14 cellular contexts compared by ENCODE assay signal in genomic region chr12:91178801-91179200, GRCh38. TPM values are rescaled to one million over a fixed set of nuclear protein-coding genes. Genes with fewer than 3 reads are reported as not detected.
A peak's percentile ranks its signal among the peaks of the same experiment; 100 is the strongest.
DNase-seq lines count a peak whose midpoint lies in the region; ATAC-seq, FAIRE-seq and TF ChIP-seq lines count a peak whose summit lies in the region.
"Had no signal": no experiment of that assay in that cellular context is flagged by ENCODE, and none has a peak within 500 bp of the region (broad histone marks: within the 10 kb centered on the region; RNA-seq: fewer than 3 reads in every experiment).

No MANE protein-coding gene starts in this region.

- no peaks in the 10 kb centered on the region for H4K20me1 ChIP-seq in astrocyte (ENCODE audit: insufficient read depth, low read length)
- no peaks in the 10 kb centered on the region for H4K20me1 ChIP-seq in SK-N-SH (ENCODE audit: insufficient read depth)
- H4K20me1 ChIP-seq: BLaER1 had no signal

- TF ChIP-seq RAD21 in SK-N-SH (IDR thresholded peaks at IDR 0.05; ENCODE audit: low read length) = no peak

- no peak for TF ChIP-seq EP300 in SK-N-SH (IDR thresholded peaks at IDR 0.05; ENCODE audit: borderline replicate concordance in 1 of 2, low read depth in 1 of 2, low read length in 1 of 2)

- WGBS in SK-N-SH (ENCODE audit: low lambda C conversion rate) = 51% methylated on average over 1 of the region's 1 CpG

- peak overlapping the region; percentile 48 for H3K4me2 ChIP-seq in astrocyte (ENCODE audit: low read length)
- H3K4me2 ChIP-seq in SK-N-SH = no peak overlapping the region
- H3K4me2 ChIP-seq: BLaER1 had no signal

- H3K9me2 ChIP-seq in SK-N-SH = no peaks in the 10 kb centered on the region

- H3K79me2 ChIP-seq in astrocyte (ENCODE audit: insufficient read depth, low read length) = no peaks in the 10 kb centered on the region
- no peaks in the 10 kb centered on the region for H3K79me2 ChIP-seq in SK-N-SH (ENCODE audit: insufficient read depth)

- CTCF ChIA-PET in SK-N-SH (lab: Yijun Ruan, JAX) = interaction anchor here (1.0 to 8.2 kb wide), 7 partner anchors 64 to 201 kb away, joined by 3 to 95 read pairs (median 4); no protein-coding TSS in a partner anchor

- TF ChIP-seq CTCF in D721Med (IDR thresholded peaks at IDR 0.05; ENCODE audit: insufficient read depth, missing control alignments) (no peak), astrocyte (IDR thresholded peaks at IDR 0.05; ENCODE audit: insufficient read depth, low read depth, low read length) (no peak), kidney (IDR thresholded peaks at IDR 0.05; ENCODE audit: borderline replicate concordance, extremely low read depth, insufficient read depth) (no peak), SK-N-SH (IDR thresholded peaks at IDR 0.05) (no peak)

- H3K27ac Mint-ChIP-seq in astrocyte (ENCODE audit: unreplicated experiment) = no peak overlapping the region
- H3K27ac Mint-ChIP-seq: activated CD4-positive, alpha-beta T cell treated with anti-CD3 and anti-CD28 coated beads for 36 hours; nephron had no signal

- H3K27ac ChIP-seq in astrocyte (ENCODE audit: low read depth, low read length) (no peak overlapping the region), kidney (ENCODE audit: low read depth in 2 of 2, low read length in 2 of 2) (peak overlapping the region in 1 of 2 donors; percentile 44), skin epidermis (peak overlapping the region in 18 of 21 experiments; percentile 36 to 92 (median 73)), SK-N-SH (ENCODE audit: low read depth in 2 of 2, low read length in 1 of 2) (no peak overlapping the region)
- H3K27ac ChIP-seq: BLaER1 had no signal

- H3F3A ChIP-seq in SK-N-SH (replicated peaks; ENCODE audit: insufficient read depth) = peaks cover 21% of the 10 kb centered on the region

- no peaks in the 10 kb centered on the region for H3K36me3 Mint-ChIP-seq in astrocyte (ENCODE audit: low read depth, unreplicated experiment)

- H3K4me3 Mint-ChIP-seq in astrocyte (ENCODE audit: unreplicated experiment) = no peak overlapping the region
- H3K4me3 Mint-ChIP-seq: activated CD4-positive, alpha-beta T cell treated with anti-CD3 and anti-CD28 coated beads for 36 hours had no signal

- no peak overlapping the region for H3K4me3 ChIP-seq in astrocyte (ENCODE audit: insufficient read depth, low read depth, low read length)
- H3K4me3 ChIP-seq in kidney (ENCODE audit: low read length in 2 of 2) = peak overlapping the region; percentile 16 to 30
- peak overlapping the region in 6 of 7 experiments; percentile 11 to 37 (median 22) for H3K4me3 ChIP-seq in skin epidermis
- H3K4me3 ChIP-seq in SK-N-SH (ENCODE audit: low read depth in 2 of 2, low read length in 1 of 2) = no peak overlapping the region
- H3K4me3 ChIP-seq: BLaER1 had no signal

- H2AFZ ChIP-seq in astrocyte (ENCODE audit: low read depth, low read length) (no peak overlapping the region), SK-N-SH (ENCODE audit: low read depth) (no peak overlapping the region)

- H3K36me3 ChIP-seq in astrocyte (ENCODE audit: insufficient read depth, low read length) (no peaks in the 10 kb centered on the region), kidney (ENCODE audit: control insufficient read depth in 1 of 2, insufficient read depth in 2 of 2, low read length in 2 of 2) (no peaks in the 10 kb centered on the region), SK-N-SH (replicated peaks in 1 of 2; ENCODE audit: control insufficient read depth in 1 of 2, insufficient read depth in 2 of 2, low read length in 1 of 2) (no peaks in the 10 kb centered on the region)
- H3K36me3 ChIP-seq: BLaER1 had no signal

- intact Hi-C loops in kidney (cut with DNase I) = loop anchor here (10.0 kb wide), 1 partner anchor 146 kb away; no protein-coding TSS in a partner anchor

- POLR2A ChIA-PET in SK-N-SH (lab: Yijun Ruan, JAX) = no interaction called here

- H3K27me3 ChIP-seq in astrocyte (ENCODE audit: insufficient read depth, low read length) = no peaks in the 10 kb centered on the region
- H3K27me3 ChIP-seq in SK-N-SH (ENCODE audit: insufficient read depth) = no peaks in the 10 kb centered on the region
- H3K27me3 ChIP-seq: BLaER1 had no signal

- DNase-seq in D721Med (ENCODE audit: insufficient read length, low spot score) (no peak), astrocyte (ENCODE audit: low read depth) (peak; percentile 20), kidney (no peak), SK-N-SH (no peak), epidermal melanocyte (ENCODE audit: insufficient read length, low spot score) (no peak), NCI-H510A treated with DMSO at 0.1 percent for 48 hours (lab: John Stamatoyannopoulos, UW) (no peak)
- DNase-seq: activated CD4-positive, alpha-beta T cell treated with anti-CD3 and anti-CD28 coated beads for 36 hours; DND-41; glutamatergic neuron; T-helper 2 cell had no signal

- H3K4me1 ChIP-seq in astrocyte (ENCODE audit: insufficient read depth, low read length) (peaks cover 16% of the 10 kb centered on the region), kidney (ENCODE audit: control insufficient read depth in 1 of 2, insufficient read depth in 1 of 2, low read depth in 1 of 2, low read length in 2 of 2) (no peaks in the 10 kb centered on the region), SK-N-SH (ENCODE audit: control insufficient read depth in 1 of 2, insufficient read depth in 2 of 2, low read depth in 1 of 2, low read length in 1 of 2) (peaks cover 9 to 29% of the 10 kb centered on the region in 2 experiments; a peak in 3 of 4 replicates)

- H3K27me3 Mint-ChIP-seq in astrocyte (ENCODE audit: low read depth, unreplicated experiment) = no peaks in the 10 kb centered on the region
- H3K27me3 Mint-ChIP-seq: activated CD4-positive, alpha-beta T cell treated with anti-CD3 and anti-CD28 coated beads for 36 hours had no signal

- H3K9me3 Mint-ChIP-seq in astrocyte (ENCODE audit: unreplicated experiment) = no peaks in the 10 kb centered on the region
- H3K9me3 Mint-ChIP-seq: nephron had no signal

- no peaks in the 10 kb centered on the region for H3K4me1 Mint-ChIP-seq in astrocyte (ENCODE audit: low read depth, unreplicated experiment)
- H3K4me1 Mint-ChIP-seq: activated CD4-positive, alpha-beta T cell treated with anti-CD3 and anti-CD28 coated beads for 36 hours had no signal

- FAIRE-seq in D721Med (lab: Jason Lieb, UNC) = peak; percentile 78
- FAIRE-seq in astrocyte (lab: Jason Lieb, UNC) = no peak
- FAIRE-seq in kidney (lab: Jason Lieb, UNC) = no peak

- ATAC-seq in GM18868 (IDR thresholded peaks at IDR 0.05; ENCODE audit: unreplicated experiment) = no peak
- ATAC-seq: activated CD4-positive, alpha-beta T cell treated with anti-CD3 and anti-CD28 coated beads for 36 hours had no signal

- H3K9ac ChIP-seq in astrocyte (ENCODE audit: low read length) (no peak overlapping the region), kidney (ENCODE audit: low read length in 2 of 2) (no peak overlapping the region), SK-N-SH (no peak overlapping the region)
- H3K9ac ChIP-seq: BLaER1 had no signal

- no peaks in the 10 kb centered on the region for H3K9me3 ChIP-seq in astrocyte (ENCODE audit: insufficient read depth, low read depth, low read length)
- no peaks in the 10 kb centered on the region for H3K9me3 ChIP-seq in kidney (ENCODE audit: control insufficient read depth in 1 of 2, low read length in 2 of 2)
- no peaks in the 10 kb centered on the region for H3K9me3 ChIP-seq in SK-N-SH
- H3K9me3 ChIP-seq: BLaER1 had no signal

TF ChIP-seq in SK-N-SH, 30 proteins besides CTCF, POLR2A, EP300 and RAD21:
- TF ChIP-seq POLR2AphosphoS5 (IDR thresholded peaks at IDR 0.05; ENCODE audit: low read depth, low read length) (no peak), SIN3A (IDR thresholded peaks at IDR 0.05; ENCODE audit: borderline replicate concordance, low read depth, low read length) (no peak), NRF1 (IDR thresholded peaks at IDR 0.05; ENCODE audit: low read depth, low read length) (no peak), ELF1 (IDR thresholded peaks at IDR 0.05) (no peak), SMC3 (IDR thresholded peaks at IDR 0.05; ENCODE audit: low read depth, low read length) (no peak), MXI1 (IDR thresholded peaks at IDR 0.05; ENCODE audit: low read depth, low read length) (no peak), NFIC (IDR thresholded peaks at IDR 0.05; ENCODE audit: borderline replicate concordance) (no peak), RCOR1 (IDR thresholded peaks at IDR 0.05; ENCODE audit: low read length) (no peak), TCF12 (IDR thresholded peaks at IDR 0.05) (no peak)
- TF ChIP-seq, protein P1, sequence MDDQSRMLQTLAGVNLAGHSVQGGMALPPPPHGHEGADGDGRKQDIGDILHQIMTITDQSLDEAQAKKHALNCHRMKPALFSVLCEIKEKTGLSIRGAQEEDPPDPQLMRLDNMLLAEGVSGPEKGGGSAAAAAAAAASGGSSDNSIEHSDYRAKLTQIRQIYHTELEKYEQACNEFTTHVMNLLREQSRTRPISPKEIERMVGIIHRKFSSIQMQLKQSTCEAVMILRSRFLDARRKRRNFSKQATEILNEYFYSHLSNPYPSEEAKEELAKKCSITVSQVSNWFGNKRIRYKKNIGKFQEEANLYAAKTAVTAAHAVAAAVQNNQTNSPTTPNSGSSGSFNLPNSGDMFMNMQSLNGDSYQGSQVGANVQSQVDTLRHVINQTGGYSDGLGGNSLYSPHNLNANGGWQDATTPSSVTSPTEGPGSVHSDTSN (IDR thresholded peaks at IDR 0.05) = no peak

RNA-seq across cellular contexts. Expression of gene DCN, which starts 3.8 kb away (rescaled TPM):
- total RNA-seq in astrocyte (0.57 and 0.87 TPM in 2 replicates), kidney (317 TPM)
- polyA plus RNA-seq in kidney (ENCODE audit: insufficient read depth, low read depth, low replicate concordance) (239 TPM), SK-N-SH (2012; rRNA removed) (5.5 and 8.9 TPM in 2 replicates)
- 5.9 and 7.0 TPM in 2 replicates for polyA plus RNA-seq in SK-N-SH (2012; cell fraction: cytosol; rRNA removed)
- 3.5 and 7.3 TPM in 2 replicates for polyA plus RNA-seq in SK-N-SH (2012; cell fraction: nucleus; rRNA removed)
- total RNA-seq: activated CD4-positive, alpha-beta T cell treated with anti-CD3 and anti-CD28 coated beads for 36 hours had no signal

Comparison
In these comparisons a context has a peak if more than half of its experiments do, and no peak if none do; other contexts are left out.
1. H3K27ac ChIP-seq: peak in skin epidermis (18 of 21); none in astrocyte (single experiment) and SK-N-SH (0 of 2).
2. H3K4me3 ChIP-seq: peak in kidney (2 of 2) and skin epidermis (6 of 7); none in astrocyte (single experiment) and SK-N-SH (0 of 2).
3. RNA of gene DCN, which starts 3.8 kb away (total RNA-seq): 317 TPM in kidney (single experiment); 0.57 to 0.87 TPM in astrocyte; every median in the first group is over 100 times any median in the second.